ENCODE assay signal across 8 cellular contexts in genomic region chr14:69615471-69616407, GRCh38. TPM values are rescaled to one million over a fixed set of nuclear protein-coding genes. Genes with fewer than 3 reads are reported as not detected.
DNase-seq lines count a peak whose midpoint lies in the region; ATAC-seq lines count a peak whose summit lies in the region.

No MANE protein-coding gene starts in this region.

- peak; percentile 52 for ATAC-seq in GM18907 (IDR thresholded peaks at IDR 0.05; ENCODE audit: unreplicated experiment)
- peak; percentile 46 for ATAC-seq in HG03108 (IDR thresholded peaks at IDR 0.05; ENCODE audit: unreplicated experiment)

- no peaks in the 10 kb centered on the region for H3K9me3 ChIP-seq in BLaER1

- peak overlapping the region; percentile 71 for H3K27ac ChIP-seq in BLaER1

- peak overlapping the region; percentile 26; the same call in 1 of the 2 replicates for H3K4me3 ChIP-seq in BLaER1

- peaks cover 7% of the 10 kb centered on the region; the same call in 1 of the 2 replicates for H3K36me3 ChIP-seq in BLaER1

- peak overlapping the region; percentile 67 for H3K9ac ChIP-seq in BLaER1

- H3K4me1 ChIP-seq in BLaER1, result peaks cover 74% of the 10 kb centered on the region

- H4K20me1 ChIP-seq in BLaER1, result peaks cover 85% of the 10 kb centered on the region

- DNase-seq in NOMO-1 treated with DMSO at 0.1 percent for 48 hours (lab: John Stamatoyannopoulos, UW; ENCODE audit: unreplicated experiment) (peak; percentile 93), astrocyte of the hippocampus (ENCODE audit: low read depth, low spot score) (peak; percentile 65), iris pigment epithelial cell (ENCODE audit: low read depth) (peak; percentile 84), mesenteric fat pad (ENCODE audit: low spot score) (no peak)
- peak; percentile 28 for DNase-seq in stimulated activated naive CD4-positive, alpha-beta T cell treated with Interleukin-2 at 50 U/mL for 16 hours (lab: John Stamatoyannopoulos, UW)

- H3K4me2 ChIP-seq in BLaER1, result peak overlapping the region; percentile 94

- H3K27me3 ChIP-seq in BLaER1, result no peaks in the 10 kb centered on the region

RNA-seq across cellular contexts. Expression of gene SUSD6, which starts 4.3 kb away (rescaled TPM):
- total RNA-seq in mesenteric fat pad, result 48.0 TPM

RNA-seq across cellular contexts. Expression of gene CCDC177, which starts 41.1 kb away (rescaled TPM):
- not detected for total RNA-seq in mesenteric fat pad
